In genomic region chr10:71319042-71319799, GRCh38 we compare ENCODE assay signal across 8 cellular contexts. TPM values are rescaled to one million over a fixed set of nuclear protein-coding genes. Genes with fewer than 3 reads are reported as not detected.
DNase-seq lines count a peak whose midpoint lies in the region; ATAC-seq and TF ChIP-seq lines count a peak whose summit lies in the region.

SLC29A3 (plus strand) TSS chr10:71319259; CDS start chr10:71319310, 51 bp downstream.

- peaks cover 8% of the 10 kb centered on the region for H3K27me3 Mint-ChIP-seq in GM23338 (ENCODE audit: insufficient read depth, low read depth, poor library complexity)
- H3K27me3 Mint-ChIP-seq in activated naive CD8-positive, alpha-beta T cell: no peaks in the 10 kb centered on the region

- peak within 1 kb of the TSS; percentile 95 for H3K4me3 Mint-ChIP-seq in GM23338
- peak within 1 kb of the TSS; percentile 96 for H3K4me3 Mint-ChIP-seq in activated naive CD8-positive, alpha-beta T cell

- TF ChIP-seq CTCF in GM23338 (conservative IDR thresholded peaks at IDR 0.05; ENCODE audit: low read depth in 2 of 2) (peak; percentile 75 to 86), cardiac muscle cell (IDR thresholded peaks at IDR 0.05; ENCODE audit: low read depth, low read length) (peak; percentile 85), parathyroid adenoma (IDR thresholded peaks at IDR 0.05) (peak; percentile 66), tibial artery (IDR thresholded peaks at IDR 0.05) (peak; percentile 41 to 47)

- peak; percentile 93 for ATAC-seq in GM23338

- H3K9me2 ChIP-seq in GM23338 (ENCODE audit: insufficient read depth): no peaks in the 10 kb centered on the region

- peaks cover 5% of the 10 kb centered on the region for H3K4me1 ChIP-seq in GM23338 (ENCODE audit: insufficient read depth)
- H3K4me1 ChIP-seq in cardiac muscle cell (ENCODE audit: low read depth): no peaks in the 10 kb centered on the region
- peaks cover 3% of the 10 kb centered on the region for H3K4me1 ChIP-seq in parathyroid adenoma
- H3K4me1 ChIP-seq in tibial artery: peaks cover 0 to 18% (median 14%) of the 10 kb centered on the region in 4 donors

- H3K4me3 ChIP-seq in GM23338: peak within 1 kb of the TSS; percentile 94
- H3K4me3 ChIP-seq in cardiac muscle cell: peak within 1 kb of the TSS; percentile 77
- H3K4me3 ChIP-seq in parathyroid adenoma (ENCODE audit: low read depth, low read length): peak within 1 kb of the TSS; percentile 90
- peak within 1 kb of the TSS; percentile 64 to 79 for H3K4me3 ChIP-seq in tibial artery

- no peak within 1 kb of the TSS for H3K9ac ChIP-seq in parathyroid adenoma

- peak; percentile 89 for DNase-seq in ELF-1 (ENCODE audit: low read depth, low spot score)
- DNase-seq in GM23338 (ENCODE audit: low spot score): peak; percentile 89
- peak; percentile 64 for DNase-seq in M059J (ENCODE audit: low read depth)
- DNase-seq in SKM-1 (lab: John Stamatoyannopoulos, UW; ENCODE audit: unreplicated experiment): peak; percentile 74
- peak; percentile 88 to 89 for DNase-seq in cardiac muscle cell (ENCODE audit: low read depth in 1 of 2, low spot score in 1 of 2)
- DNase-seq in tibial artery: peak; percentile 74 to 88

- H3K9me3 Mint-ChIP-seq in GM23338: no peaks in the 10 kb centered on the region
- H3K9me3 Mint-ChIP-seq in activated naive CD8-positive, alpha-beta T cell (ENCODE audit: low read depth): no peaks in the 10 kb centered on the region

- H3K79me2 ChIP-seq in GM23338 (replicated peaks; ENCODE audit: insufficient read depth): no peaks in the 10 kb centered on the region
- H3K79me2 ChIP-seq in parathyroid adenoma: no peaks in the 10 kb centered on the region

- H3K27me3 ChIP-seq in GM23338 (ENCODE audit: insufficient read depth): no peaks in the 10 kb centered on the region
- no peaks in the 10 kb centered on the region for H3K27me3 ChIP-seq in cardiac muscle cell
- H3K27me3 ChIP-seq in parathyroid adenoma (ENCODE audit: control insufficient read depth, insufficient read depth, low read length): no peaks in the 10 kb centered on the region
- no peaks in the 10 kb centered on the region for H3K27me3 ChIP-seq in tibial artery

- H3F3A ChIP-seq in GM23338 (replicated peaks; ENCODE audit: low read depth): 0 out of 2 replicates have a peak, but pooled peaks cover 2% of the 10 kb centered on the region

- peaks cover 19% of the 10 kb centered on the region; the same call in 2 of the 3 replicates for H3K4me1 Mint-ChIP-seq in GM23338
- peaks cover 36% of the 10 kb centered on the region for H3K4me1 Mint-ChIP-seq in activated naive CD8-positive, alpha-beta T cell (ENCODE audit: low read depth)

- no peaks in the 10 kb centered on the region for H3K9me3 ChIP-seq in cardiac muscle cell (ENCODE audit: low read depth)
- no peaks in the 10 kb centered on the region for H3K9me3 ChIP-seq in parathyroid adenoma (ENCODE audit: control insufficient read depth, low read length)
- H3K9me3 ChIP-seq in tibial artery: no peaks in the 10 kb centered on the region

- H3K27ac Mint-ChIP-seq in GM23338: peak within 1 kb of the TSS; percentile 91
- H3K27ac Mint-ChIP-seq in activated naive CD8-positive, alpha-beta T cell: peak within 1 kb of the TSS; percentile 81

- H3K36me3 Mint-ChIP-seq in GM23338 (ENCODE audit: low read depth): peaks cover 14% of the 10 kb centered on the region
- H3K36me3 Mint-ChIP-seq in activated naive CD8-positive, alpha-beta T cell: peaks cover 10% of the 10 kb centered on the region

- no peaks in the 10 kb centered on the region for H4K20me1 ChIP-seq in GM23338 (replicated peaks; ENCODE audit: insufficient read depth)

- H3K4me2 ChIP-seq in GM23338: peak within 1 kb of the TSS; percentile 98
- peak within 1 kb of the TSS; percentile 97 for H3K4me2 ChIP-seq in parathyroid adenoma (ENCODE audit: low read length)

- H2AFZ ChIP-seq in GM23338 (peak within 1 kb of the TSS; percentile 97), parathyroid adenoma (peak within 1 kb of the TSS; percentile 99)

- intact Hi-C loops in tibial artery (cut with DNase I; ENCODE audit: low total_unique reads): loop anchor here (5.0 to 10.0 kb wide), 3 partner anchors 253 to 493 kb away; no protein-coding TSS in a partner anchor

- peak within 1 kb of the TSS; percentile 76; the same call in 1 of the 2 replicates for H3K27ac ChIP-seq in GM23338 (ENCODE audit: low read depth)
- peak within 1 kb of the TSS; percentile 46 for H3K27ac ChIP-seq in cardiac muscle cell
- H3K27ac ChIP-seq in parathyroid adenoma: peak within 1 kb of the TSS; percentile 1
- H3K27ac ChIP-seq in tibial artery: peak within 1 kb of the TSS; percentile 68 to 77

- no peaks in the 10 kb centered on the region; the same call in 1 of the 2 replicates for H3K36me3 ChIP-seq in GM23338 (ENCODE audit: insufficient read depth)
- no peaks in the 10 kb centered on the region for H3K36me3 ChIP-seq in cardiac muscle cell
- H3K36me3 ChIP-seq in parathyroid adenoma (ENCODE audit: control insufficient read depth, insufficient read depth, low read length): no peaks in the 10 kb centered on the region
- H3K36me3 ChIP-seq in tibial artery: peaks cover 0 to 18% (median 0%) of the 10 kb centered on the region in 3 donors

TF ChIP-seq in GM23338, 12 proteins besides CTCF, POLR2A, EP300 and RAD21:
- no peak for TF ChIP-seq ZNF462 (CRISPR knock-in tag; IDR thresholded peaks at IDR 0.05)
- peak; percentile 81 for TF ChIP-seq POLR2AphosphoS5 (IDR thresholded peaks at IDR 0.05; ENCODE audit: low read depth)

RNA-seq across cellular contexts. Expression of gene SLC29A3, which starts in this region (rescaled TPM):
- total RNA-seq in GM23338 (2014; rRNA removed; shearing (Covaris generic)): 8.3 and 10.3 TPM in 2 replicates
- polyA plus RNA-seq in GM23338 (2016; fragmentation: Nextera tagmentation; extraction: Ambion mirVana): 11.3 and 12.3 TPM in 2 replicates
- total RNA-seq in M059J (2014; rRNA removed; shearing (Covaris generic)): 1.2 and 2.7 TPM in 2 replicates
- 2.5 and 3.5 TPM in 2 replicates for total RNA-seq in cardiac muscle cell
- 4.0 and 5.8 TPM in 2 replicates for polyA plus RNA-seq in cardiac muscle cell

Comparison
In these comparisons a context has a peak if more than half of its experiments do, and no peak if none do; other contexts are left out.
1. Peak in every context shown above with its lines: DNase-seq, ATAC-seq, H3K4me3 ChIP-seq and H3K27ac ChIP-seq.
2. H3K27ac ChIP-seq: peak in every context shown above with its lines; median percentile 76 in GM23338; 72 in tibial artery; 46 in cardiac muscle cell; 1 in parathyroid adenoma.